In the genomic region with DNA sequence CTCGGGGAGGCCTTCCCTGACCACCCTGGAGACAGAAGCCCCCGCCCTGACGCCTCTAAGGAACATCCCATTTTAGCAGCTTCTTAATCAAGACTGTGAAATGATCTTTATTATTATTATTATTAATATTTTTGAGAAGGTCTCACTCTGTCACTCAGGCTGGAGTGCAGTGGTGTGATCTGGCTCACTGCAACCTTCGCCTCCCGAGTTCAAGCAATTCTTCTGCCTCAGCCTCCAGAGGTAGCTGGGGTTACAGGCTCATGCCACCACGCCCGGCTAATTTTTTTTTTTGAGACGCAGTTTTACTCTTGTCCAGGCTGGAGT, we compare ENCODE assay signal across 8 cellular contexts. TPM values are rescaled to one million over a fixed set of nuclear protein-coding genes. Genes with fewer than 3 reads are reported as not detected.
DNase-seq lines count a peak whose midpoint lies in the region; ATAC-seq and TF ChIP-seq lines count a peak whose summit lies in the region.

No MANE protein-coding gene starts in this region.

- no peak overlapping the region for H3K27ac Mint-ChIP-seq in nephron progenitor cell

- DNase-seq in mammary epithelial cell (no peak), nephron progenitor cell (no peak), NCI-H2107 treated with DMSO at 0.1 percent for 48 hours (lab: John Stamatoyannopoulos, UW; ENCODE audit: unreplicated experiment) (no peak), amygdala (lab: John Stamatoyannopoulos, UW) (no peak)

- 20% methylated on average over 4 of the region's 8 CpGs for whole genome bisulfite sequencing in mammary epithelial cell (ENCODE audit: low coverage, missing lambda C conversion rate)

- no peaks in the 10 kb centered on the region for H3K36me3 Mint-ChIP-seq in nephron progenitor cell (ENCODE audit: low read depth)

- H2AFZ ChIP-seq in mammary epithelial cell (ENCODE audit: low read depth, low read length): peak overlapping the region; percentile 98

- peak overlapping the region; percentile 63; the same call in 1 of the 2 replicates for H3K4me3 ChIP-seq in BLaER1
- H3K4me3 ChIP-seq in mammary epithelial cell (replicated peaks in 1 of 3; ENCODE audit: insufficient read depth in 1 of 3, low read depth in 2 of 3, low read length in 3 of 3): peak overlapping the region in 1 of 3 experiments; percentile 53

- H3K9ac ChIP-seq in BLaER1 (peak overlapping the region; percentile 65; the same call in 1 of the 2 replicates), mammary epithelial cell (ENCODE audit: insufficient read depth, low read length) (no peak overlapping the region)

- intact Hi-C loops in mammary epithelial cell (cut with micrococcal nuclease): loop anchor here (1.0 kb wide), 1 partner anchor 80 kb away; no protein-coding TSS in a partner anchor

- H3K4me1 Mint-ChIP-seq in nephron progenitor cell: peaks cover 12% of the 10 kb centered on the region

- CTCF ChIA-PET in mammary epithelial cell (lab: Charles Lee; ENCODE audit: low non-redundant PET): interaction anchor here (0.5 to 1.2 kb wide), 4 partner anchors 12 to 228 kb away, joined by 3 to 8 read pairs (median 6); no protein-coding TSS in a partner anchor

- H3K27me3 ChIP-seq in BLaER1 (no peaks in the 10 kb centered on the region), mammary epithelial cell (ENCODE audit: insufficient read depth, low read length) (no peaks in the 10 kb centered on the region)

- H3K27ac ChIP-seq in BLaER1: no peak overlapping the region; the same call in 1 of the 2 replicates
- peak overlapping the region; percentile 79 for H3K27ac ChIP-seq in KOPT-K1 (ENCODE audit: low read depth, low read length, poor library complexity, severe bottlenecking)
- H3K27ac ChIP-seq in mammary epithelial cell (ENCODE audit: insufficient read depth, low read depth, low read length): peak overlapping the region; percentile 15

- no peak for TF ChIP-seq CTCF in mammary epithelial cell (conservative IDR thresholded peaks at IDR 0.05 in 1 of 2, IDR thresholded peaks at IDR 0.05 in 1 of 2; ENCODE audit: extremely low read depth in 1 of 2, insufficient read depth in 1 of 2, low read depth in 1 of 2, low read length in 2 of 2)
- TF ChIP-seq CTCF in nephron progenitor cell (IDR thresholded peaks at IDR 0.05): no peak

- dilution Hi-C loops in mammary epithelial cell (cut with HindIII; ENCODE audit: low sequenced_read_pairs): no loop called here

- peaks cover 11% of the 10 kb centered on the region for H3K9me3 Mint-ChIP-seq in nephron progenitor cell

- BruUV-seq in mammary epithelial cell (replicated peaks; lab: Mats Ljungman, UMichigan): no TSS peak

- no peaks in the 10 kb centered on the region for H3K36me3 ChIP-seq in BLaER1
- no peaks in the 10 kb centered on the region for H3K36me3 ChIP-seq in KOPT-K1 (ENCODE audit: insufficient read depth, low read length)
- H3K36me3 ChIP-seq in mammary epithelial cell (ENCODE audit: insufficient read depth, low read length): no peaks in the 10 kb centered on the region

- H4K20me1 ChIP-seq in BLaER1 (no peaks in the 10 kb centered on the region), mammary epithelial cell (ENCODE audit: insufficient read depth, low read length) (no peaks in the 10 kb centered on the region)

- H3K4me2 ChIP-seq in BLaER1: peak overlapping the region; percentile 91
- H3K4me2 ChIP-seq in mammary epithelial cell (ENCODE audit: insufficient read depth, low read depth, low read length): peak overlapping the region; percentile 82

- peak overlapping the region; percentile 71 for H3K4me3 Mint-ChIP-seq in nephron progenitor cell

- in situ Hi-C loops in mammary epithelial cell (cut with MboI; ENCODE audit: low sequenced_read_pairs in 2 of 2): no loop called here

- H3K9me3 ChIP-seq in BLaER1 (no peaks in the 10 kb centered on the region), KOPT-K1 (ENCODE audit: insufficient read depth, low read length, poor library complexity, severe bottlenecking) (no peaks in the 10 kb centered on the region), mammary epithelial cell (replicated peaks; ENCODE audit: insufficient read depth, low read length) (no peaks in the 10 kb centered on the region)

- H3K79me2 ChIP-seq in mammary epithelial cell (ENCODE audit: insufficient read depth, low read length): no peaks in the 10 kb centered on the region

- H3K27me3 Mint-ChIP-seq in nephron progenitor cell (ENCODE audit: low read depth, poor library complexity): peaks cover 22% of the 10 kb centered on the region

- H3K4me1 ChIP-seq in BLaER1 (peaks cover 16% of the 10 kb centered on the region), mammary epithelial cell (ENCODE audit: insufficient read depth, low read length) (peaks cover 9% of the 10 kb centered on the region)

- ATAC-seq in HG03571 (IDR thresholded peaks at IDR 0.05; ENCODE audit: unreplicated experiment): no peak
- no peak for ATAC-seq in GM21515 (IDR thresholded peaks at IDR 0.05; ENCODE audit: unreplicated experiment)

RNA-seq across cellular contexts. Expression of a gene that starts 3.6 kb away (rescaled TPM):
- total RNA-seq in mammary epithelial cell: under 1 TPM; under 0.01 to 0.28 TPM
- 0.07 TPM for polyA plus RNA-seq in mammary epithelial cell
- not detected for polyA minus RNA-seq in mammary epithelial cell

RNA-seq across cellular contexts. Expression of a gene that starts 8.8 kb away (rescaled TPM):
- 10 to 100 TPM; 11.5 to 34.5 TPM for total RNA-seq in mammary epithelial cell
- 35.6 TPM for polyA plus RNA-seq in mammary epithelial cell
- 13.5 TPM for polyA minus RNA-seq in mammary epithelial cell

RNA-seq across cellular contexts. Expression of a gene that starts 20.1 kb away (rescaled TPM):
- 100 to 1,000 TPM; 101 to 123 TPM for total RNA-seq in mammary epithelial cell
- polyA plus RNA-seq in mammary epithelial cell: 95.0 TPM
- 148 TPM for polyA minus RNA-seq in mammary epithelial cell

RNA-seq across cellular contexts. Expression of a gene that starts 27.4 kb away (rescaled TPM):
- 1,000 to 10,000 TPM; 1,117 to 1,135 TPM for total RNA-seq in mammary epithelial cell
- 1,343 TPM for polyA plus RNA-seq in mammary epithelial cell
- polyA minus RNA-seq in mammary epithelial cell: 1,452 TPM

RNA-seq across cellular contexts. Expression of a gene that starts 29.5 kb away (rescaled TPM):
- total RNA-seq in mammary epithelial cell: 10 to 100 TPM; 43.2 to 76.1 TPM
- polyA plus RNA-seq in mammary epithelial cell: 24.5 TPM
- 215 TPM for polyA minus RNA-seq in mammary epithelial cell
